In the genomic region with DNA sequence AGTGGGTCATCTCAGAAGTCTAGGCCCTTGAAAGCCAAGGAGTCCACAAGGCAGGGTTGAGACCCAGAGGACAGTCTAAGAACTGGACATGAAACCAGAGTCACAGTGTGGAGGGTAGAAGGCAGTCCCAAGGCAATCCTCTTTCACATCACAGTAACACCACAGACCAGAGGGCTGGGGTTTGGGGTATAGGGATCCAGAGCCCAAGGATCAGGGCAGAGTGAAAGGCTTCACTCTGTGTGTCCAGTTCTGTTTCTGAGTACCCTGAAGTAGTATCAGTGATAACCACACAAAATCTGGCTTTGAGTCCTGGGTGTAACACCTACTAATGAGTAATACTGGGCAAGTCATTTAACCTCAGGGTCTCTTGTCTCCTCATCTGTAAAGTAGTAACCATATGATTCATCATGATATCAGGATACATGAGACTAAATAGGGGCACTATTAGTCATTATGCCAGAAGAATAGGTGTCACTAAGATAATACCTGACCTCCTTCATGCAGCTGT, we compare ENCODE assay signal across 10 cellular contexts.
DNase-seq lines count a peak whose midpoint lies in the region; ATAC-seq, FAIRE-seq and TF ChIP-seq lines count a peak whose summit lies in the region.
"Had no signal": no experiment of that assay in that cellular context is flagged by ENCODE, and none has a peak within 500 bp of the region (broad histone marks: within the 10 kb centered on the region; RNA-seq: fewer than 3 reads in every experiment).

No MANE protein-coding gene starts in this region.

- H3K4me3 ChIP-seq in CD8-positive, alpha-beta T cell (ENCODE audit: low read depth, low read length): no peak overlapping the region
- H3K4me3 ChIP-seq in stomach: no peak overlapping the region

- no peak overlapping the region for H3K27ac ChIP-seq in CD8-positive, alpha-beta T cell (ENCODE audit: low read depth, low read length)
- H3K27ac ChIP-seq in stomach: peak overlapping the region in 2 of 5 donors; percentile 48 to 62

- no peak for TF ChIP-seq CTCF in CD8-positive, alpha-beta T cell (IDR thresholded peaks at IDR 0.05)
- no peak for TF ChIP-seq CTCF in stomach (IDR thresholded peaks at IDR 0.05)

- H3K4me1 Mint-ChIP-seq in memory B cell: no peaks in the 10 kb centered on the region
- no peaks in the 10 kb centered on the region for H3K4me1 Mint-ChIP-seq in CD8-positive, alpha-beta T cell (ENCODE audit: low read depth)

- ATAC-seq in GM18873 (IDR thresholded peaks at IDR 0.05; ENCODE audit: low FRiP score, unreplicated experiment) (peak; percentile 95), memory B cell (ENCODE audit: low read depth) (no peak)
- no peak for ATAC-seq in CD8-positive, alpha-beta T cell

- no peaks in the 10 kb centered on the region for H3K27me3 Mint-ChIP-seq in memory B cell
- no peaks in the 10 kb centered on the region for H3K27me3 Mint-ChIP-seq in CD8-positive, alpha-beta T cell (ENCODE audit: low read depth)

- H3K27ac Mint-ChIP-seq in memory B cell: peak overlapping the region; percentile 79
- H3K27ac Mint-ChIP-seq in CD8-positive, alpha-beta T cell: no peak overlapping the region

- no peaks in the 10 kb centered on the region for H3K9me3 ChIP-seq in CD8-positive, alpha-beta T cell (ENCODE audit: low read length)
- no peaks in the 10 kb centered on the region for H3K9me3 ChIP-seq in stomach

- H3K36me3 Mint-ChIP-seq in memory B cell: peaks cover 26% of the 10 kb centered on the region
- H3K36me3 Mint-ChIP-seq in CD8-positive, alpha-beta T cell: peaks cover 73% of the 10 kb centered on the region

- peak; percentile 57 for DNase-seq in H54 (ENCODE audit: insufficient read length, low spot score)
- peak; percentile 31 for DNase-seq in LoVo (ENCODE audit: low spot score)
- DNase-seq in memory B cell (ENCODE audit: low spot score in 2 of 2): no peak
- DNase-seq in CD8-positive, alpha-beta T cell: no peak
- no peak for DNase-seq in stomach
- no peak for DNase-seq in SHP77 (lab: John Stamatoyannopoulos, UW)
- DNase-seq in inferior parietal cortex (ENCODE audit: extremely low spot score): no peak
- DNase-seq: NCI-H1436 had no signal

- peaks cover 17% of the 10 kb centered on the region for H3K36me3 ChIP-seq in CD8-positive, alpha-beta T cell (ENCODE audit: insufficient read depth, low read length)
- H3K36me3 ChIP-seq in stomach: peaks cover 0 to 36% (median 16%) of the 10 kb centered on the region in 4 donors

- no peaks in the 10 kb centered on the region for H3K4me1 ChIP-seq in CD8-positive, alpha-beta T cell (ENCODE audit: insufficient read depth, low read length)
- H3K4me1 ChIP-seq in stomach: peaks cover 7 to 11% (median 8%) of the 10 kb centered on the region in 4 donors

- peak; percentile 97 for FAIRE-seq in H54 (lab: Jason Lieb, UNC)
- FAIRE-seq: endometrium had no signal

- no peaks in the 10 kb centered on the region for H3K9me3 Mint-ChIP-seq in memory B cell
- H3K9me3 Mint-ChIP-seq in CD8-positive, alpha-beta T cell: no peaks in the 10 kb centered on the region

- CTCF ChIA-PET in CD8-positive, alpha-beta T cell (lab: Charles Lee): interaction anchor here (0.5 kb wide), 1 partner anchor 94 kb away, joined by 3 read pairs; no protein-coding TSS in a partner anchor

- TF ChIP-seq POLR2A in H54 (IDR thresholded peaks at IDR 0.05; ENCODE audit: low read depth, low read length): no peak
- no peak for TF ChIP-seq POLR2A in stomach (IDR thresholded peaks at IDR 0.05)

- intact Hi-C loops in CD8-positive, alpha-beta T cell (cut with DNase I, micrococcal nuclease): no loop called here
- intact Hi-C loops in stomach (cut with DNase I; ENCODE audit: low total_unique reads): no loop called here

- TF ChIP-seq EP300 in stomach (IDR thresholded peaks at IDR 0.05): no peak

- POLR2A ChIA-PET in CD8-positive, alpha-beta T cell (lab: Charles Lee): no interaction called here

- no peaks in the 10 kb centered on the region for H3K27me3 ChIP-seq in CD8-positive, alpha-beta T cell (ENCODE audit: insufficient read depth, low read length)
- H3K27me3 ChIP-seq in stomach: no peaks in the 10 kb centered on the region

- no peak overlapping the region for H3K4me3 Mint-ChIP-seq in memory B cell
- H3K4me3 Mint-ChIP-seq in CD8-positive, alpha-beta T cell: no peak overlapping the region

Comparison
In these comparisons a context has a peak if more than half of its experiments do, and no peak if none do; other contexts are left out.
1. DNase-seq: peak in H54 (single experiment) and LoVo (single experiment); none in memory B cell (0 of 2), CD8-positive, alpha-beta T cell (0 of 7), stomach (single experiment), SHP77 (0 of 2) and inferior parietal cortex (single experiment).